In genomic region chr2:135986507-135986906, GRCh38 we compare ENCODE assay signal across 13 cellular contexts. TPM values are rescaled to one million over a fixed set of nuclear protein-coding genes. Genes with fewer than 3 reads are reported as not detected.
DNase-seq lines count a peak whose midpoint lies in the region; ATAC-seq and TF ChIP-seq lines count a peak whose summit lies in the region.
"Had no signal": no experiment of that assay in that cellular context is flagged by ENCODE, and none has a peak within 500 bp of the region (broad histone marks: within the 10 kb centered on the region; RNA-seq: fewer than 3 reads in every experiment).

No MANE protein-coding gene starts in this region.

- no peaks in the 10 kb centered on the region for H3K27me3 Mint-ChIP-seq in activated T-cell treated with anti-CD3 and anti-CD28 coated beads, Interleukin-2, amount 50 U/mL, for 72 hours (ENCODE audit: low read depth)
- H3K27me3 Mint-ChIP-seq in effector memory CD8-positive, alpha-beta T cell = no peaks in the 10 kb centered on the region

- peaks cover 18 to 21% of the 10 kb centered on the region in 2 donors for H3K36me3 Mint-ChIP-seq in activated T-cell treated with anti-CD3 and anti-CD28 coated beads, Interleukin-2, amount 50 U/mL, for 72 hours (ENCODE audit: insufficient read depth in 2 of 2)
- H3K36me3 Mint-ChIP-seq in effector memory CD8-positive, alpha-beta T cell (ENCODE audit: insufficient read depth) = peaks cover 22% of the 10 kb centered on the region
- H3K36me3 Mint-ChIP-seq in stimulated activated effector memory CD8-positive, alpha-beta T cell treated with anti-CD3 and anti-CD28 coated beads, Interleukin-12 subunit alpha, Interleukin-12 subunit beta, amount 100 ng/mL, for 72 hours = peaks cover 47% of the 10 kb centered on the region

- H3K9me3 ChIP-seq in OCI-LY3 (ENCODE audit: insufficient read depth, low read length) = no peaks in the 10 kb centered on the region
- H3K9me3 ChIP-seq: esophagus squamous epithelium, pancreas, thyroid gland had no signal

- peak overlapping the region; percentile 87; the same call in 1 of the 2 replicates for H3K9ac ChIP-seq in OCI-LY3 (ENCODE audit: low read length)

- peak overlapping the region; percentile 82 for H3K4me3 ChIP-seq in OCI-LY3 (ENCODE audit: low read length)

- no peak for DNase-seq in activated T-cell treated with anti-CD3 and anti-CD28 coated beads, Interleukin-2, amount 50 U/mL, for 72 hours
- no peak for DNase-seq in activated T-cell treated with anti-CD3 and anti-CD28 coated beads, Interleukin-2, amount 50 U/mL, for 48 hours
- DNase-seq in effector memory CD8-positive, alpha-beta T cell = no peak
- no peak for DNase-seq in stimulated activated effector memory CD8-positive, alpha-beta T cell treated with anti-CD3 and anti-CD28 coated beads, Interleukin-12 subunit alpha, Interleukin-12 subunit beta, amount 100 ng/mL, for 72 hours (ENCODE audit: low spot score in 2 of 2)
- DNase-seq in glomerular visceral epithelial cell (ENCODE audit: extremely low spot score) = no peak
- DNase-seq: brain microvascular endothelial cell, esophagus squamous epithelium, NCI-H2081, pancreas, thyroid gland had no signal

- peaks cover 33% of the 10 kb centered on the region for H3K4me1 ChIP-seq in OCI-LY3 (ENCODE audit: low read length)

- peak overlapping the region; percentile 85 for H3K27ac Mint-ChIP-seq in activated T-cell treated with anti-CD3 and anti-CD28 coated beads, Interleukin-2, amount 50 U/mL, for 72 hours
- H3K27ac Mint-ChIP-seq in effector memory CD8-positive, alpha-beta T cell = peak overlapping the region; percentile 99
- H3K27ac Mint-ChIP-seq in stimulated activated effector memory CD8-positive, alpha-beta T cell treated with anti-CD3 and anti-CD28 coated beads, Interleukin-12 subunit alpha, Interleukin-12 subunit beta, amount 100 ng/mL, for 72 hours = peak overlapping the region; percentile 99

- no peaks in the 10 kb centered on the region for H3K27me3 ChIP-seq in OCI-LY3 (ENCODE audit: low read depth, low read length)
- H3K27me3 ChIP-seq: brain microvascular endothelial cell, esophagus squamous epithelium, pancreas, thyroid gland had no signal

- H3K27ac ChIP-seq in OCI-LY3 (ENCODE audit: low read length) = no peak overlapping the region

- H3K36me3 ChIP-seq in OCI-LY3 (replicated peaks; ENCODE audit: low read depth, low read length) = peaks cover 11% of the 10 kb centered on the region
- H3K36me3 ChIP-seq: brain microvascular endothelial cell, thyroid gland had no signal

- H3K4me3 Mint-ChIP-seq in activated T-cell treated with anti-CD3 and anti-CD28 coated beads, Interleukin-2, amount 50 U/mL, for 72 hours = peak overlapping the region; percentile 95 to 99
- H3K4me3 Mint-ChIP-seq in effector memory CD8-positive, alpha-beta T cell = peak overlapping the region; percentile 87 to 95
- peak overlapping the region; percentile 79 for H3K4me3 Mint-ChIP-seq in stimulated activated effector memory CD8-positive, alpha-beta T cell treated with anti-CD3 and anti-CD28 coated beads, Interleukin-12 subunit alpha, Interleukin-12 subunit beta, amount 100 ng/mL, for 72 hours

- H3K79me2 ChIP-seq in OCI-LY3 (ENCODE audit: low read length) = peaks cover 25% of the 10 kb centered on the region

- peaks cover 54% of the 10 kb centered on the region for H3K4me1 Mint-ChIP-seq in activated T-cell treated with anti-CD3 and anti-CD28 coated beads, Interleukin-2, amount 50 U/mL, for 72 hours (ENCODE audit: low read depth)
- peaks cover 19 to 21% of the 10 kb centered on the region in 2 donors for H3K4me1 Mint-ChIP-seq in effector memory CD8-positive, alpha-beta T cell (ENCODE audit: low read depth in 2 of 2)
- peaks cover 26% of the 10 kb centered on the region for H3K4me1 Mint-ChIP-seq in stimulated activated effector memory CD8-positive, alpha-beta T cell treated with anti-CD3 and anti-CD28 coated beads, Interleukin-12 subunit alpha, Interleukin-12 subunit beta, amount 100 ng/mL, for 72 hours

- no peaks in the 10 kb centered on the region for H4K20me1 ChIP-seq in OCI-LY3 (ENCODE audit: insufficient read depth, low read length)

- ATAC-seq in activated T-cell treated with anti-CD3 and anti-CD28 coated beads, Interleukin-2, amount 50 U/mL, for 72 hours (replicated peaks in 1 of 2) = no peak
- ATAC-seq in effector memory CD8-positive, alpha-beta T cell (replicated peaks) = no peak
- no peak for ATAC-seq in stimulated activated effector memory CD8-positive, alpha-beta T cell treated with anti-CD3 and anti-CD28 coated beads, Interleukin-12 subunit alpha, Interleukin-12 subunit beta, amount 100 ng/mL, for 72 hours
- no peak for ATAC-seq in GM18520 (IDR thresholded peaks at IDR 0.05; ENCODE audit: unreplicated experiment)
- ATAC-seq in activated CD4-positive, CD25-positive, alpha-beta regulatory T cell treated with anti-CD3 and anti-CD28 coated beads, Interleukin-2, amount 50 U/mL, for 24 hours = no peak

- peak overlapping the region; percentile 81 for H3K4me2 ChIP-seq in OCI-LY3 (ENCODE audit: low read length)

- H2AFZ ChIP-seq in OCI-LY3 (ENCODE audit: low read depth, low read length) = no peak overlapping the region

- TF ChIP-seq CTCF in OCI-LY3 (IDR thresholded peaks at IDR 0.05; ENCODE audit: low read depth, low read length) = no peak

- H3K9me3 Mint-ChIP-seq in activated T-cell treated with anti-CD3 and anti-CD28 coated beads, Interleukin-2, amount 50 U/mL, for 72 hours = peaks cover 0 to 2% of the 10 kb centered on the region in 2 donors
- no peaks in the 10 kb centered on the region for H3K9me3 Mint-ChIP-seq in effector memory CD8-positive, alpha-beta T cell
- no peaks in the 10 kb centered on the region for H3K9me3 Mint-ChIP-seq in stimulated activated effector memory CD8-positive, alpha-beta T cell treated with anti-CD3 and anti-CD28 coated beads, Interleukin-12 subunit alpha, Interleukin-12 subunit beta, amount 100 ng/mL, for 72 hours

RNA-seq across cellular contexts. Expression of gene DARS1, which starts 1.1 kb away (rescaled TPM):
- total RNA-seq in activated T-cell treated with anti-CD3 and anti-CD28 coated beads, Interleukin-2, amount 50 U/mL, for 72 hours = 100 to 1,000 TPM; 224 to 264 TPM
